8 cellular contexts compared by ENCODE assay signal in the genomic region with DNA sequence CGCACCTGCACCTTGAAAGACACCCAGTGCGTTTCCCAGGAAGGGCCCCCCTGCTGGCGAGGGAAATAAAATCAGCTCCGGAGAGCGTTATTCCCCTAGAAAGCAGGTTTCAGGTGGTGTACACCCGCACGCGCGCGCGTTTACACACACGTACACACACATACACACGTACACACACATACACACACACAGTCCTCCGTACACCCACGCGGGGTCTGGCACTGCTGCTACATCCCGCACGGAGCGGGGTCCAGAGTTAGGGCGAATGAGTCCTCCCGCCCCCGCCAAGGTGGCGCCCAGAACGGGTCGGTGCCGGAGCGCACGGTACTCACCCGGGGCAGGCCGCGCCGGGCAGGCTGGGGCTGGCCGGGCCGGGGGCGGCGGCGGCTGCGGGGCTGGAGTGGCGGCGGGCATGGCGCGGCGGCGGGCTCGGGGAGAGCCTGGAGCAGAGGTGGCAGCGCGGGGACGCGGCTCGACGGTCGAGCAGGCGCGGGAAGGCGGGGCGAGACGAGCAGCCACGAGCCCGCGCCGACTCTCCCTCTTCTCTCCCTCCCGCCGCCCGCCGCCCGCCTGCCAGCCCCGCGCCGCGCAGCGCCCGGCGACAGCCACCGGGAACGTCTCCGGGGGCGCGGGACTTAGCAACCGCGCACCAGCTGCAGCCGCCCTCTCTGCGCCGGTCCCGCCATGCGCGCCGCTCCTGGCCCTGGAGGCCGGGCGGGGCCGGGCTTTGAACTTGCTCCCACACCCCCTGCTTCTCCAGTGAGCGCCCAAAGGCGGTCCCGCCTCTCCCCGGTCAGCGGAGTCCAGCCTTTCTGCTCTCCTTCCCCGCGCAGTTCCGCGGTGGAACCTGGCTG. TPM values are rescaled to one million over a fixed set of nuclear protein-coding genes. Genes with fewer than 3 reads are reported as not detected.
DNase-seq lines count a peak whose midpoint lies in the region; ATAC-seq lines count a peak whose summit lies in the region.

A gene with protein sequence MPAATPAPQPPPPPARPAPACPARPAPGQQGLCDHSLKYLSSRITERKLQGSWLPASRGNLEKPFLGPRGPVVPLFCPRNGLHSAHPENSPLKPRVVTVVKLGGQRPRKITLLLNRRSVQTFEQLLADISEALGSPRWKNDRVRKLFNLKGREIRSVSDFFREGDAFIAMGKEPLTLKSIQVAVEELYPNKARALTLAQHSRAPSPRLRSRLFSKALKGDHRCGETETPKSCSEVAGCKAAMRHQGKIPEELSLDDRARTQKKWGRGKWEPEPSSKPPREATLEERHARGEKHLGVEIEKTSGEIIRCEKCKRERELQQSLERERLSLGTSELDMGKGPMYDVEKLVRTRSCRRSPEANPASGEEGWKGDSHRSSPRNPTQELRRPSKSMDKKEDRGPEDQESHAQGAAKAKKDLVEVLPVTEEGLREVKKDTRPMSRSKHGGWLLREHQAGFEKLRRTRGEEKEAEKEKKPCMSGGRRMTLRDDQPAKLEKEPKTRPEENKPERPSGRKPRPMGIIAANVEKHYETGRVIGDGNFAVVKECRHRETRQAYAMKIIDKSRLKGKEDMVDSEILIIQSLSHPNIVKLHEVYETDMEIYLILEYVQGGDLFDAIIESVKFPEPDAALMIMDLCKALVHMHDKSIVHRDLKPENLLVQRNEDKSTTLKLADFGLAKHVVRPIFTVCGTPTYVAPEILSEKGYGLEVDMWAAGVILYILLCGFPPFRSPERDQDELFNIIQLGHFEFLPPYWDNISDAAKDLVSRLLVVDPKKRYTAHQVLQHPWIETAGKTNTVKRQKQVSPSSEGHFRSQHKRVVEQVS (minus strand): TSS at position 704 of the 854 bp plus-strand sequence. CDS start 290 bp downstream, at position 414.

- no peaks in the 10 kb centered on the region for H3K36me3 Mint-ChIP-seq in T-helper 2 cell treated with Interferon-gamma antibody and Interleukin-4, amounts not matched to agents 5 μg/mL and 100 μg/mL, for 36 hours (ENCODE audit: low read depth)

- ATAC-seq in right cardiac atrium = peak; percentile 36 to 62
- ATAC-seq in GM21447 (IDR thresholded peaks at IDR 0.05; ENCODE audit: unreplicated experiment) = no peak

- no peaks in the 10 kb centered on the region for H3K9me3 Mint-ChIP-seq in T-helper 2 cell treated with Interferon-gamma antibody and Interleukin-4, amounts not matched to agents 5 μg/mL and 100 μg/mL, for 36 hours

- H3K4me1 Mint-ChIP-seq in T-helper 2 cell treated with Interferon-gamma antibody and Interleukin-4, amounts not matched to agents 5 μg/mL and 100 μg/mL, for 36 hours (ENCODE audit: low read depth) = peaks cover 2% of the 10 kb centered on the region

- 3% methylated on average over 99 of the region's 99 CpGs for WGBS in right cardiac atrium

- H3K27ac ChIP-seq in right cardiac atrium (ENCODE audit: low read length) (no peak within 1 kb of the TSS), skeletal muscle tissue (ENCODE audit: low read depth, low read length) (no peak within 1 kb of the TSS)

- no peaks in the 10 kb centered on the region for H3K9me3 ChIP-seq in right cardiac atrium (ENCODE audit: control insufficient read depth, low read length)
- no peaks in the 10 kb centered on the region for H3K9me3 ChIP-seq in skeletal muscle tissue (ENCODE audit: control insufficient read depth in 3 of 3, low read length in 3 of 3)

- intact Hi-C loops in right cardiac atrium (cut with DNase I) = no loop called here

- H3K4me3 ChIP-seq in right cardiac atrium (ENCODE audit: low read length) (peak within 1 kb of the TSS; percentile 55), skeletal muscle tissue (ENCODE audit: low read length in 3 of 3) (peak within 1 kb of the TSS; percentile 31 to 60 (median 40))

- H3K36me3 ChIP-seq in skeletal muscle tissue (ENCODE audit: control insufficient read depth in 3 of 3, insufficient read depth in 3 of 3, low read length in 3 of 3) = no peaks in the 10 kb centered on the region

- H3K4me1 ChIP-seq in right cardiac atrium (ENCODE audit: control insufficient read depth, insufficient read depth, low read length) (no peaks in the 10 kb centered on the region), skeletal muscle tissue (ENCODE audit: control insufficient read depth in 3 of 3, insufficient read depth in 3 of 3, low read length in 3 of 3) (no peaks in the 10 kb centered on the region)

- peak within 1 kb of the TSS in 1 of 3 donors; percentile 45 for H3K9ac ChIP-seq in skeletal muscle tissue (ENCODE audit: low read depth in 1 of 3, low read length in 3 of 3)

- peaks cover 68% of the 10 kb centered on the region for H3K27me3 Mint-ChIP-seq in T-helper 2 cell treated with Interferon-gamma antibody and Interleukin-4, amounts not matched to agents 5 μg/mL and 100 μg/mL, for 36 hours (ENCODE audit: low read depth)

- H3K27ac Mint-ChIP-seq in T-helper 2 cell treated with Interferon-gamma antibody and Interleukin-4, amounts not matched to agents 5 μg/mL and 100 μg/mL, for 36 hours = no peak within 1 kb of the TSS

- DNase-seq in NCI-H1092 treated with DMSO at 0.1 percent for 48 hours (lab: John Stamatoyannopoulos, UW) (peak; percentile 6), NCI-H1092 (lab: John Stamatoyannopoulos, UW) (no peak), right cardiac atrium (peak; percentile 19 to 58 (median 52)), NCI-H128 (lab: John Stamatoyannopoulos, UW; ENCODE audit: unreplicated experiment) (no peak)
- no peak for DNase-seq in T-helper 2 cell treated with Interferon-gamma antibody and Interleukin-4, amounts not matched to agents 5 μg/mL and 100 μg/mL, for 36 hours (ENCODE audit: low spot score)
- no peak for DNase-seq in effector CD4-positive, alpha-beta T cell

- H3K27me3 ChIP-seq in right cardiac atrium (ENCODE audit: control insufficient read depth, insufficient read depth) (no peaks in the 10 kb centered on the region), skeletal muscle tissue (ENCODE audit: control insufficient read depth in 3 of 3, insufficient read depth in 3 of 3, low read length in 3 of 3) (peaks cover 20 to 25% (median 22%) of the 10 kb centered on the region in 3 donors)

- H3K4me3 Mint-ChIP-seq in T-helper 2 cell treated with Interferon-gamma antibody and Interleukin-4, amounts not matched to agents 5 μg/mL and 100 μg/mL, for 36 hours = peak within 1 kb of the TSS; percentile 57

RNA-seq across cellular contexts. Expression of the gene that starts here (rescaled TPM):
- total RNA-seq in right cardiac atrium (under 1 TPM in 2 of 4 donors, not detected in 2; 0.03 to 0.09 TPM), skeletal muscle tissue (2.6 TPM)
- polyA plus RNA-seq in right cardiac atrium = 0.18 TPM

Comparison
In these comparisons a context has a peak if more than half of its experiments do, and no peak if none do; other contexts are left out.
1. Peak in DNase-seq, ATAC-seq and H3K4me3 ChIP-seq in right cardiac atrium; RNA of the gene not detected or under 1 TPM.